ENCODE assay signal across 28 cellular contexts in genomic region chr1:156401681-156402081, GRCh38.
DNase-seq lines count a peak whose midpoint lies in the region; ATAC-seq lines count a peak whose summit lies in the region.
"Had no signal": no experiment of that assay in that cellular context is flagged by ENCODE, and none has a peak within 500 bp of the region (broad histone marks: within the 10 kb centered on the region; RNA-seq: fewer than 3 reads in every experiment).

No MANE protein-coding gene starts in this region.

- no peak for ATAC-seq in stimulated activated naive CD8-positive, alpha-beta T cell treated with anti-CD3 and anti-CD28 coated beads, Interleukin-15, amount 100 ng/mL, for 72 hours
- ATAC-seq in GM18907 (IDR thresholded peaks at IDR 0.05; ENCODE audit: unreplicated experiment), result no peak
- ATAC-seq: activated T-cell treated with anti-CD3 and anti-CD28 coated beads, Interleukin-2, amount 50 U/mL, for 4 hours had no signal

- no peaks in the 10 kb centered on the region for H3K9me3 Mint-ChIP-seq in stimulated activated naive CD8-positive, alpha-beta T cell treated with anti-CD3 and anti-CD28 coated beads, Interleukin-15, Interleukin-2, amounts not matched to agents 100 ng/mL and 50 ng/mL, for 24 hours
- no peaks in the 10 kb centered on the region for H3K9me3 Mint-ChIP-seq in stimulated activated naive CD8-positive, alpha-beta T cell treated with anti-CD3 and anti-CD28 coated beads, Interleukin-15, amount 100 ng/mL, for 72 hours
- H3K9me3 Mint-ChIP-seq: activated CD4-positive, alpha-beta T cell treated with anti-CD3 and anti-CD28 coated beads, Interleukin-2, amount 10 ng/mL, durations not matched to agents 7 days and 5 days; activated T-cell treated with anti-CD3 and anti-CD28 coated beads, Interleukin-2, amount 50 U/mL, for 4 hours; CD8-positive, alpha-beta memory T cell had no signal

- DNase-seq in stimulated activated naive CD8-positive, alpha-beta T cell treated with anti-CD3 and anti-CD28 coated beads, Interleukin-15, amount 100 ng/mL, for 72 hours, result no peak
- DNase-seq in caudate nucleus (lab: John Stamatoyannopoulos, UW) (peak in 20 of 61 donors; percentile 28 to 73 (median 39)), medulla oblongata (ENCODE audit: extremely low spot score) (peak; percentile 64), NCI-H748 (lab: John Stamatoyannopoulos, UW; ENCODE audit: unreplicated experiment) (no peak), putamen (ENCODE audit: low spot score) (no peak)
- no peak for DNase-seq in NK-92 treated with Interleukin-12 subunit alpha and Interleukin-12 subunit beta, amount 100 ng/mL, for 24 hours (lab: John Stamatoyannopoulos, UW)
- DNase-seq: activated CD4-positive, alpha-beta T cell treated with anti-CD3 and anti-CD28 coated beads, Interleukin-2, amount 10 ng/mL, durations not matched to agents 7 days and 5 days; activated T-cell treated with anti-CD3 and anti-CD28 coated beads, Interleukin-2, amount 50 U/mL, for 4 hours; adrenal gland; brain microvascular endothelial cell; CD8-positive, alpha-beta memory T cell; effector CD8-positive, alpha-beta T cell; glutamatergic neuron; mammary epithelial cell; NCI-H2029 treated with DMSO at 0.1 percent for 48 hours; NCI-H446 treated with DMSO at 0.1 percent for 48 hours; Peyer's patch; SHP77 treated with DMSO at 0.1 percent for 48 hours; sigmoid colon; stimulated activated CD4-positive, alpha-beta T cell treated with anti-CD3 and anti-CD28 coated beads, Interleukin-4, amount 100 ng/mL, for 4 hours; stimulated activated naive CD4-positive, alpha-beta T cell; tibial artery; WERI-Rb-1 had no signal

- peak overlapping the region; percentile 67 for H3K27ac ChIP-seq in caudate nucleus (ENCODE audit: low read depth, low read length)
- H3K27ac ChIP-seq: adrenal gland, brain microvascular endothelial cell, neutrophil, Peyer's patch, prostate gland, sigmoid colon, tibial artery, WERI-Rb-1 had no signal

- H3K4me1 Mint-ChIP-seq in stimulated activated naive CD8-positive, alpha-beta T cell treated with anti-CD3 and anti-CD28 coated beads, Interleukin-15, Interleukin-2, amounts not matched to agents 100 ng/mL and 50 ng/mL, for 24 hours (ENCODE audit: low read depth), result no peaks in the 10 kb centered on the region
- H3K4me1 Mint-ChIP-seq in stimulated activated naive CD8-positive, alpha-beta T cell treated with anti-CD3 and anti-CD28 coated beads, Interleukin-15, amount 100 ng/mL, for 72 hours, result no peaks in the 10 kb centered on the region
- H3K4me1 Mint-ChIP-seq: activated CD4-positive, alpha-beta T cell treated with anti-CD3 and anti-CD28 coated beads, Interleukin-2, amount 10 ng/mL, durations not matched to agents 7 days and 5 days; CD8-positive, alpha-beta memory T cell had no signal

- peak overlapping the region; percentile 12 for H3K27ac Mint-ChIP-seq in stimulated activated naive CD8-positive, alpha-beta T cell treated with anti-CD3 and anti-CD28 coated beads, Interleukin-15, Interleukin-2, amounts not matched to agents 100 ng/mL and 50 ng/mL, for 24 hours
- H3K27ac Mint-ChIP-seq in stimulated activated naive CD8-positive, alpha-beta T cell treated with anti-CD3 and anti-CD28 coated beads, Interleukin-15, amount 100 ng/mL, for 72 hours, result no peak overlapping the region
- H3K27ac Mint-ChIP-seq: activated CD4-positive, alpha-beta T cell treated with anti-CD3 and anti-CD28 coated beads, Interleukin-2, amount 10 ng/mL, durations not matched to agents 7 days and 5 days; B cell; CD8-positive, alpha-beta memory T cell had no signal

- H3K4me3 Mint-ChIP-seq in stimulated activated naive CD8-positive, alpha-beta T cell treated with anti-CD3 and anti-CD28 coated beads, Interleukin-15, Interleukin-2, amounts not matched to agents 100 ng/mL and 50 ng/mL, for 24 hours, result no peak overlapping the region
- no peak overlapping the region for H3K4me3 Mint-ChIP-seq in stimulated activated naive CD8-positive, alpha-beta T cell treated with anti-CD3 and anti-CD28 coated beads, Interleukin-15, amount 100 ng/mL, for 72 hours
- H3K4me3 Mint-ChIP-seq: activated CD4-positive, alpha-beta T cell treated with anti-CD3 and anti-CD28 coated beads, Interleukin-2, amount 10 ng/mL, durations not matched to agents 7 days and 5 days; activated T-cell treated with anti-CD3 and anti-CD28 coated beads, Interleukin-2, amount 50 U/mL, for 4 hours; B cell; CD8-positive, alpha-beta memory T cell had no signal

- H3K27me3 Mint-ChIP-seq in stimulated activated naive CD8-positive, alpha-beta T cell treated with anti-CD3 and anti-CD28 coated beads, Interleukin-15, Interleukin-2, amounts not matched to agents 100 ng/mL and 50 ng/mL, for 24 hours, result peaks cover 29% of the 10 kb centered on the region
- peaks cover 69% of the 10 kb centered on the region for H3K27me3 Mint-ChIP-seq in stimulated activated naive CD8-positive, alpha-beta T cell treated with anti-CD3 and anti-CD28 coated beads, Interleukin-15, amount 100 ng/mL, for 72 hours

- H3K36me3 Mint-ChIP-seq in stimulated activated naive CD8-positive, alpha-beta T cell treated with anti-CD3 and anti-CD28 coated beads, Interleukin-15, Interleukin-2, amounts not matched to agents 100 ng/mL and 50 ng/mL, for 24 hours (ENCODE audit: low read depth), result no peaks in the 10 kb centered on the region
- H3K36me3 Mint-ChIP-seq: CD8-positive, alpha-beta memory T cell had no signal
